Comparison of ENCODE assay signal across 9 cellular contexts in genomic region chr14:68210729-68211299, GRCh38.
DNase-seq lines count a peak whose midpoint lies in the region; ATAC-seq and TF ChIP-seq lines count a peak whose summit lies in the region.
"Had no signal": no experiment of that assay in that cellular context is flagged by ENCODE, and none has a peak within 500 bp of the region (broad histone marks: within the 10 kb centered on the region; RNA-seq: fewer than 3 reads in every experiment).

No MANE protein-coding gene starts in this region.

- H3K4me2 ChIP-seq in PC-3 (ENCODE audit: low read length) = peak overlapping the region; percentile 77

- H3K9me2 ChIP-seq in PC-3 (replicated peaks; ENCODE audit: low read length) = no peaks in the 10 kb centered on the region

- POLR2A ChIA-PET in PC-3 (lab: Charles Lee; ENCODE audit: unreplicated experiment) = interaction anchor here (0.6 to 0.7 kb wide), 3 partner anchors 12 to 36 kb away, joined by 3 to 4 read pairs (median 4); no protein-coding TSS in a partner anchor

- H3F3A ChIP-seq in PC-3 (ENCODE audit: low read length, unreplicated experiment) = no peaks in the 10 kb centered on the region

- peak overlapping the region; percentile 58 for H2AFZ ChIP-seq in PC-3 (ENCODE audit: low read length)

- DNase-seq in SKM-1 treated with dmso at 0.1 percent for 144 hours (lab: John Stamatoyannopoulos, UW; ENCODE audit: unreplicated experiment) (peak; percentile 5), SKM-1 (lab: John Stamatoyannopoulos, UW; ENCODE audit: unreplicated experiment) (no peak), PC-3 (peak; percentile 78), amniotic stem cell (lab: John Stamatoyannopoulos, UW) (peak; percentile 78), islet precursor cell (peak; percentile 60), NCI-H1694 treated with DMSO at 0.1 percent for 48 hours (lab: John Stamatoyannopoulos, UW) (no peak)
- peak; percentile 17 to 37 (median 28) for DNase-seq in stimulated activated CD4-positive, alpha-beta T cell treated with anti-CD3 and anti-CD28 coated beads, TNF-alpha, amount 100 ng/mL, for 48 hours (ENCODE audit: low read depth in 3 of 3)

- no peaks in the 10 kb centered on the region for H3K36me3 ChIP-seq in PC-3 (ENCODE audit: low read depth, low read length)
- H3K36me3 ChIP-seq: neutrophil had no signal

- H3K4me1 ChIP-seq in PC-3 (ENCODE audit: insufficient read depth, low read length) = peaks cover 28% of the 10 kb centered on the region

- intact Hi-C loops in PC-3 (cut with micrococcal nuclease) = loop anchor here (1.0 kb wide), 1 partner anchor 21 kb away; no protein-coding TSS in a partner anchor

- peak overlapping the region; percentile 45 for H3K9ac ChIP-seq in PC-3 (ENCODE audit: low read length)

- H3K4me3 ChIP-seq in PC-3 (ENCODE audit: low read length) = peak overlapping the region; percentile 41

- ATAC-seq in HG02885 (IDR thresholded peaks at IDR 0.05; ENCODE audit: poor library complexity, unreplicated experiment) (peak; percentile 95), PC-3 (peak; percentile 96)

- CTCF ChIA-PET in PC-3 (lab: Charles Lee) = interaction anchor here (1.0 kb wide), 1 partner anchor 266 kb away, joined by 3 read pairs; no protein-coding TSS in a partner anchor

- peak overlapping the region; percentile 83 for H3K27ac ChIP-seq in PC-3 (ENCODE audit: low read length)
- H3K27ac ChIP-seq: neutrophil had no signal

- no peaks in the 10 kb centered on the region for H4K20me1 ChIP-seq in PC-3 (ENCODE audit: low read length)

- TF ChIP-seq CTCF in PC-3 (conservative IDR thresholded peaks at IDR 0.05; ENCODE audit: low read depth, low read length) = no peak

- no peaks in the 10 kb centered on the region for H3K9me3 ChIP-seq in PC-3 (ENCODE audit: low read length)
- H3K9me3 ChIP-seq: neutrophil had no signal

- no TSS peak for BruUV-seq in PC-3 (replicated peaks; lab: Mats Ljungman, UMichigan)

- no peaks in the 10 kb centered on the region for H3K27me3 ChIP-seq in PC-3 (ENCODE audit: low read length)
- H3K27me3 ChIP-seq: neutrophil had no signal

- no peaks in the 10 kb centered on the region for H3K79me2 ChIP-seq in PC-3 (ENCODE audit: low read length)

Comparison
In these comparisons a context has a peak if more than half of its experiments do, and no peak if none do; other contexts are left out.
1. DNase-seq: peak in SKM-1 treated with dmso at 0.1 percent for 144 hours (single experiment), PC-3 (single experiment), amniotic stem cell (single experiment), islet precursor cell (single experiment) and stimulated activated CD4-positive, alpha-beta T cell treated with anti-CD3 and anti-CD28 coated beads, TNF-alpha, amount 100 ng/mL, for 48 hours (3 of 3); none in SKM-1 (single experiment) and NCI-H1694 treated with DMSO at 0.1 percent for 48 hours (single experiment).